In genomic region chr2:165563468-165564225, GRCh38 we compare ENCODE assay signal across 1 cellular context.
TF ChIP-seq lines count a peak whose summit lies in the region.

No MANE protein-coding gene starts in this region.

TF ChIP-seq in GM12878, 131 proteins besides CTCF, POLR2A, EP300 and RAD21:
- TF ChIP-seq PKNOX1 (IDR thresholded peaks at IDR 0.05) (peak; percentile 55; the same call in 1 of the 2 replicates), STAT3 (IDR thresholded peaks at IDR 0.05; ENCODE audit: low read depth, low read length) (no peak)
